35 cellular contexts compared by ENCODE assay signal in the genomic region with DNA sequence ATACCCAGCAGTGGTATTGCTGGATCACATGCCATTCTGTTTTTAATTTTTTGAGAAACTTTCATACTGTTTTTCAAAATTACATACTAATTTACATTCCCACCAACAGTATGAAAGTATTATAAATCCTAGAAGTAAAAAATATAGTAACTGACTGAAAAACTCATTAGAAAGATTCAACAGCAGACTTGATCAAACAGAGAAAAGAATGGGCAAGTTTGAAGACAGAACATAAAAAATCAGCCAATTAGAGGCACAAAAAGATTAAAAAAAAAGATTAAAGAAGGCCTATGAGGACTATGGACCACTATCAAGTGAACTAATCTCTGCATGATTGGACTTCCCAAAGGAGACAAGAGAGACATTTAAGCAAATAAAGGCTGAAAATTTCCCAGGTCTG.
A peak's percentile ranks its signal among the peaks of the same experiment; 100 is the strongest.
DNase-seq lines count a peak whose midpoint lies in the region; ATAC-seq, FAIRE-seq and TF ChIP-seq lines count a peak whose summit lies in the region.
"Had no signal": no experiment of that assay in that cellular context is flagged by ENCODE, and none has a peak within 500 bp of the region (broad histone marks: within the 10 kb centered on the region; RNA-seq: fewer than 3 reads in every experiment).

No MANE protein-coding gene starts in this region.

- H3K4me3 Mint-ChIP-seq in endodermal cell = no peak overlapping the region
- H3K4me3 Mint-ChIP-seq: B cell; CD14-positive monocyte; CD4-positive, alpha-beta memory T cell; CD4-positive, alpha-beta T cell; CD4-positive, CD25-positive, alpha-beta regulatory T cell; CD8-positive, alpha-beta memory T cell; CD8-positive, alpha-beta T cell had no signal

- H3K9ac ChIP-seq in HepG2 (ENCODE audit: insufficient read depth, low read depth, low read length) (no peak overlapping the region), endodermal cell (ENCODE audit: extremely low read depth, low read length, poor library complexity, severe bottlenecking) (no peak overlapping the region)
- H3K9ac ChIP-seq: BLaER1; BLaER1 treated with 17β-estradiol and CSF1 and Interleukin-3, amounts not matched to agents 10 nM and 100 nM had no signal

- no peaks in the 10 kb centered on the region for H3K79me2 ChIP-seq in HepG2 (ENCODE audit: insufficient read depth, low read length)

- no peak overlapping the region for H3K4me3 ChIP-seq in HepG2 (replicated peaks in 1 of 3; ENCODE audit: insufficient read depth in 1 of 3, low read depth in 2 of 3, low read length in 3 of 3)
- H3K4me3 ChIP-seq in right lobe of liver = no peak overlapping the region
- H3K4me3 ChIP-seq in HEK293 (ENCODE audit: low read depth, low read length) = no peak overlapping the region
- H3K4me3 ChIP-seq in endodermal cell (ENCODE audit: low read length) = peak overlapping the region; percentile 48
- H3K4me3 ChIP-seq in SJCRH30 = no peak overlapping the region
- H3K4me3 ChIP-seq: A549; BLaER1; BLaER1 treated with 17β-estradiol and CSF1 and Interleukin-3, amounts not matched to agents 10 nM and 100 nM had no signal

- H3K27me3 Mint-ChIP-seq in endodermal cell (ENCODE audit: insufficient read depth) = no peaks in the 10 kb centered on the region
- H3K27me3 Mint-ChIP-seq: B cell; CD4-positive, alpha-beta memory T cell; CD4-positive, alpha-beta T cell; CD4-positive, CD25-positive, alpha-beta regulatory T cell; CD8-positive, alpha-beta memory T cell had no signal

- TF ChIP-seq POLR2A in HepG2 (IDR thresholded peaks at IDR 0.05; ENCODE audit: insufficient read depth in 1 of 2, low read depth in 2 of 2, low read length in 2 of 2) = no peak
- no peak for TF ChIP-seq POLR2A in right lobe of liver (IDR thresholded peaks at IDR 0.05)

- H3K4me2 ChIP-seq in HepG2 (ENCODE audit: low read depth, low read length) = no peak overlapping the region
- H3K4me2 ChIP-seq: A549; BLaER1; BLaER1 treated with 17β-estradiol and CSF1 and Interleukin-3, amounts not matched to agents 10 nM and 100 nM had no signal

- no peaks in the 10 kb centered on the region for H3K36me3 ChIP-seq in HepG2 (replicated peaks in 1 of 2; ENCODE audit: control insufficient read depth in 1 of 2, insufficient read depth in 2 of 2, low read length in 2 of 2)
- H3K36me3 ChIP-seq in right lobe of liver = no peaks in the 10 kb centered on the region
- H3K36me3 ChIP-seq in HEK293 (ENCODE audit: control insufficient read depth in 2 of 2, insufficient read depth in 1 of 2, low read length in 2 of 2) = no peaks in the 10 kb centered on the region
- H3K36me3 ChIP-seq in endodermal cell (ENCODE audit: control insufficient read depth, insufficient read depth, low read length) = no peaks in the 10 kb centered on the region
- no peaks in the 10 kb centered on the region for H3K36me3 ChIP-seq in SJCRH30
- H3K36me3 ChIP-seq: BE2C; BLaER1; BLaER1 treated with 17β-estradiol and CSF1 and Interleukin-3, amounts not matched to agents 10 nM and 100 nM had no signal

- TF ChIP-seq RAD21 in HepG2 (CRISPR knock-in tag; IDR thresholded peaks at IDR 0.05) = no peak

- no peaks in the 10 kb centered on the region for H4K20me1 ChIP-seq in HepG2 (ENCODE audit: insufficient read depth, low read length)
- H4K20me1 ChIP-seq: BLaER1; BLaER1 treated with 17β-estradiol and CSF1 and Interleukin-3, amounts not matched to agents 10 nM and 100 nM had no signal

- H3K4me1 Mint-ChIP-seq in endodermal cell = no peaks in the 10 kb centered on the region
- H3K4me1 Mint-ChIP-seq: B cell; CD14-positive monocyte; CD4-positive, alpha-beta memory T cell; CD4-positive, CD25-positive, alpha-beta regulatory T cell; CD8-positive, alpha-beta memory T cell had no signal

- TF ChIP-seq CTCF in HepG2 (CRISPR knock-in tag; IDR thresholded peaks at IDR 0.05) = no peak
- no peak for TF ChIP-seq CTCF in right lobe of liver (IDR thresholded peaks at IDR 0.05)
- no peak for TF ChIP-seq CTCF in HEK293 (tag by site-specific recombination; IDR thresholded peaks at IDR 0.05)
- TF ChIP-seq CTCF in endodermal cell (conservative IDR thresholded peaks at IDR 0.05) = no peak

- CTCF ChIA-PET in HepG2 (lab: Yijun Ruan, JAX; ENCODE audit: low intra/inter-chr PET ratio, low total read pairs) = no interaction called here
- CTCF ChIA-PET in HEK293 (lab: Yijun Ruan, JAX) = no interaction called here

- FAIRE-seq in HepG2 (lab: Jason Lieb, UNC) = no peak
- FAIRE-seq: A204.1, A549, D721Med had no signal

- ATAC-seq in HepG2 (no peak), right lobe of liver (no peak)
- ATAC-seq: A549; CD8-positive, alpha-beta T cell had no signal

- H3K27ac Mint-ChIP-seq in endodermal cell = no peak overlapping the region
- H3K27ac Mint-ChIP-seq: B cell; CD14-positive monocyte; CD4-positive, alpha-beta memory T cell; CD4-positive, alpha-beta T cell; CD4-positive, CD25-positive, alpha-beta regulatory T cell; CD8-positive, alpha-beta memory T cell; CD8-positive, alpha-beta T cell had no signal

- H3K27ac ChIP-seq in HepG2 (ENCODE audit: extremely low read length, insufficient read depth, low read length) (no peak overlapping the region), right lobe of liver (no peak overlapping the region), HEK293 (ENCODE audit: extremely low read depth, low read depth, low read length) (no peak overlapping the region), endodermal cell (ENCODE audit: low read depth, low read length) (no peak overlapping the region), SJCRH30 (no peak overlapping the region)
- H3K27ac ChIP-seq: 22Rv1; A549; BLaER1; BLaER1 treated with 17β-estradiol and CSF1 and Interleukin-3, amounts not matched to agents 10 nM and 100 nM; C4-2B had no signal

- in situ Hi-C loops in HepG2 (cut with HindIII; ENCODE audit: extremely low pct_ligation_motif_present, low pct_unique_long_range_greater_than_20kb) = no loop called here

- POLR2A ChIA-PET in HepG2 (lab: Yijun Ruan, JAX) (no interaction called here), HEK293 (lab: Yijun Ruan, JAX) (no interaction called here)

- no peaks in the 10 kb centered on the region for H3K36me3 Mint-ChIP-seq in endodermal cell (ENCODE audit: low read depth)
- H3K36me3 Mint-ChIP-seq: CD14-positive monocyte; CD4-positive, alpha-beta memory T cell; CD4-positive, CD25-positive, alpha-beta regulatory T cell; CD8-positive, alpha-beta memory T cell; CD8-positive, alpha-beta T cell had no signal

- peaks cover 17% of the 10 kb centered on the region for H3K9me3 Mint-ChIP-seq in endodermal cell

- no TSS peak for BruUV-seq in HepG2 (replicated peaks; lab: Mats Ljungman, UMichigan)

- peaks cover 35% of the 10 kb centered on the region for H3K9me3 ChIP-seq in HepG2 (ENCODE audit: low read length)
- no peaks in the 10 kb centered on the region for H3K9me3 ChIP-seq in right lobe of liver
- H3K9me3 ChIP-seq in HEK293 (ENCODE audit: control insufficient read depth, insufficient read depth, low read depth, low read length) = no peaks in the 10 kb centered on the region; the same call in 1 of the 2 replicates
- H3K9me3 ChIP-seq in endodermal cell (ENCODE audit: control insufficient read depth, low read length) = peaks cover 23% of the 10 kb centered on the region
- no peaks in the 10 kb centered on the region for H3K9me3 ChIP-seq in SJCRH30 (replicated peaks)
- H3K9me3 ChIP-seq: A549, BE2C had no signal

- TF ChIP-seq EP300 in HepG2 (IDR thresholded peaks at IDR 0.05; ENCODE audit: low read depth in 2 of 2, low read length in 2 of 2) (no peak), HepG2 (CRISPR knock-in tag; IDR thresholded peaks at IDR 0.05; ENCODE audit: borderline replicate concordance) (no peak)

- DNase-seq in HepG2 (ENCODE audit: low spot score) (no peak), right lobe of liver (no peak), endodermal cell (no peak), SJCRH30 (no peak), kidney tubule cell (ENCODE audit: low spot score) (no peak)
- DNase-seq: 8988T; ACHN; AML-193; BE2C; C1 segment of cervical spinal cord; Caco-2; Calu3; CD4-positive, alpha-beta memory T cell; CD4-positive, alpha-beta T cell; CD4-positive, CD25-positive, alpha-beta regulatory T cell; CD8-positive, alpha-beta memory T cell; CD8-positive, alpha-beta T cell; COR-L47; DMS 273 treated with DMSO at 0.1 percent for 48 hours; DMS153; DMS53; DMS79; DMS79 treated with DMSO at 0.1 percent for 48 hours; DND-41; EL had no signal

- no peak overlapping the region for H2AFZ ChIP-seq in HepG2 (ENCODE audit: low read length)

- H3K4me1 ChIP-seq in HepG2 (ENCODE audit: insufficient read depth, low read length) (no peaks in the 10 kb centered on the region), right lobe of liver (no peaks in the 10 kb centered on the region), HEK293 (ENCODE audit: control insufficient read depth, insufficient read depth, low read length) (no peaks in the 10 kb centered on the region), endodermal cell (ENCODE audit: control insufficient read depth, insufficient read depth, low read length) (no peaks in the 10 kb centered on the region), SJCRH30 (no peaks in the 10 kb centered on the region)
- H3K4me1 ChIP-seq: A549; BE2C; BLaER1; BLaER1 treated with 17β-estradiol and CSF1 and Interleukin-3, amounts not matched to agents 10 nM and 100 nM; Caco-2 had no signal

- H3K27me3 ChIP-seq in HepG2 (ENCODE audit: control insufficient read depth in 1 of 2, insufficient read depth in 2 of 2, low read length in 2 of 2) (no peaks in the 10 kb centered on the region), right lobe of liver (no peaks in the 10 kb centered on the region), endodermal cell (ENCODE audit: control insufficient read depth, insufficient read depth, low read length, poor library complexity, severe bottlenecking) (no peaks in the 10 kb centered on the region), SJCRH30 (no peaks in the 10 kb centered on the region)
- H3K27me3 ChIP-seq: BE2C; BLaER1; BLaER1 treated with 17β-estradiol and CSF1 and Interleukin-3, amounts not matched to agents 10 nM and 100 nM had no signal

- intact Hi-C loops in HepG2 (cut with micrococcal nuclease; ENCODE audit: unreplicated experiment) (no loop called here), right lobe of liver (cut with DNase I) (no loop called here)

TF ChIP-seq in HepG2, 621 proteins besides CTCF, POLR2A, EP300 and RAD21 (continues in another document):
- TF ChIP-seq LBX2 (CRISPR knock-in tag; IDR thresholded peaks at IDR 0.05; ENCODE audit: borderline replicate concordance) (no peak), ZNF30 (CRISPR knock-in tag; IDR thresholded peaks at IDR 0.05) (no peak)

Comparison
In these comparisons a context has a peak if more than half of its experiments do, and no peak if none do; other contexts are left out.
1. Of the 63 proteins assayed by ChIP-seq in both HepG2 and HEK293: peak only in HepG2: none; only in HEK293: SETDB1; in both: none; in neither: 62.